In genomic region chr4:133136833-133137232, GRCh38 we compare ENCODE assay signal across 26 cellular contexts. TPM values are rescaled to one million over a fixed set of nuclear protein-coding genes. Genes with fewer than 3 reads are reported as not detected.
"Had no signal": no experiment of that assay in that cellular context is flagged by ENCODE, and none has a peak within 500 bp of the region (broad histone marks: within the 10 kb centered on the region; RNA-seq: fewer than 3 reads in every experiment).

No MANE protein-coding gene starts in this region.

- H3K9me3 ChIP-seq: esophagus muscularis mucosa, gastroesophageal sphincter, heart left ventricle, left lung, mucosa of descending colon, neutrophil, pancreas, right lobe of liver, suprapubic skin, thyroid gland, vagina had no signal

- DNase-seq: effector CD8-positive, alpha-beta T cell; endodermal cell; foreskin keratinocyte; heart left ventricle; left cardiac atrium; left lung; mesenchymal stem cell; mucosa of descending colon; naive B cell; pancreas; retina; small intestine; stimulated activated CD4-positive, alpha-beta T cell treated with anti-CD3 and anti-CD28 coated beads, Interleukin-15, amount 100 ng/mL, for 24 hours; stimulated activated CD4-positive, alpha-beta T cell treated with anti-CD3 and anti-CD28 coated beads, Interleukin-2, amount 100 ng/mL, for 48 hours; stimulated activated naive B cell treated with anti-CD40 and anti-IgM and Interleukin-4, amounts not matched to agents 10 μg/mL and 1 μg/mL and 100 μg/mL, for 72 hours; stimulated activated naive CD8-positive, alpha-beta T cell treated with anti-CD3 and anti-CD28 coated beads, Interleukin-15, amount 100 ng/mL, for 72 hours; thyroid gland; trophoblast cell had no signal

- H3K4me1 ChIP-seq: esophagus muscularis mucosa, foreskin keratinocyte, gastroesophageal sphincter, heart left ventricle, left lung, pancreas, right lobe of liver, suprapubic skin, thyroid gland, vagina had no signal

- ATAC-seq: foreskin keratinocyte; gastroesophageal sphincter; heart left ventricle; left cardiac atrium; left lung; mucosa of descending colon; natural killer cell treated with Interleukin-12 subunit alpha and Interleukin-12 subunit beta and Interleukin-15 and Interleukin-18, amount 100 ng/mL, for 72 hours; pancreas; right lobe of liver; stimulated activated naive B cell treated with anti-CD40 and anti-IgM and Interleukin-4, amounts not matched to agents 10 μg/mL and 1 μg/mL and 100 μg/mL, for 72 hours; stimulated activated naive CD8-positive, alpha-beta T cell treated with anti-CD3 and anti-CD28 coated beads, Interleukin-15, amount 100 ng/mL, for 72 hours had no signal

- H3K4me3 ChIP-seq: esophagus muscularis mucosa, gastroesophageal sphincter, heart left ventricle, hepatocyte, left lung, mucosa of descending colon, pancreas, right lobe of liver, suprapubic skin, thyroid gland, vagina had no signal

- H2AFZ ChIP-seq: hepatocyte had no signal

- H3K79me2 ChIP-seq: hepatocyte had no signal

- H3K36me3 ChIP-seq: esophagus muscularis mucosa, gastroesophageal sphincter, heart left ventricle, left lung, neutrophil, pancreas, right lobe of liver, suprapubic skin, thyroid gland, vagina had no signal

- H3K4me2 ChIP-seq: hepatocyte had no signal

- H3K27ac ChIP-seq: esophagus muscularis mucosa, foreskin keratinocyte, gastroesophageal sphincter, heart left ventricle, hepatocyte, left lung, neutrophil, pancreas, right lobe of liver, suprapubic skin, thyroid gland, vagina had no signal

- H3K27me3 ChIP-seq: esophagus muscularis mucosa, gastroesophageal sphincter, hepatocyte, right lobe of liver, thyroid gland, vagina had no signal

RNA-seq across cellular contexts. Expression of gene PCDH10, which starts 12.3 kb away (rescaled TPM):
- total RNA-seq: foreskin keratinocyte; natural killer cell treated with Interleukin-12 subunit alpha and Interleukin-12 subunit beta and Interleukin-15 and Interleukin-18, amount 100 ng/mL, for 72 hours had no signal
